ENCODE assay signal across 9 cellular contexts in genomic region chr3:9901967-9902366, GRCh38.
DNase-seq lines count a peak whose midpoint lies in the region; TF ChIP-seq lines count a peak whose summit lies in the region.
"Had no signal": no experiment of that assay in that cellular context is flagged by ENCODE, and none has a peak within 500 bp of the region (broad histone marks: within the 10 kb centered on the region; RNA-seq: fewer than 3 reads in every experiment).

No MANE protein-coding gene starts in this region.

- POLR2A ChIA-PET in HEK293 (lab: Yijun Ruan, JAX), result interaction anchor here (0.6 to 2.0 kb wide), 3 partner anchors 12 to 31 kb away, joined by 4 to 11 read pairs (median 10); partner anchors contain the start of genes CRELD1 and IL17RC

- CTCF ChIA-PET in HEK293 (lab: Yijun Ruan, JAX), result interaction anchor here (0.6 kb wide), 1 partner anchor 15 kb away, joined by 3 read pairs; the partner anchor contains the start of gene IL17RC

- no peaks in the 10 kb centered on the region for H3K9me3 ChIP-seq in HEK293 (ENCODE audit: control insufficient read depth, insufficient read depth, low read depth, low read length)

- H3K36me3 ChIP-seq in HEK293 (ENCODE audit: control insufficient read depth in 2 of 2, insufficient read depth in 1 of 2, low read length in 2 of 2), result no peaks in the 10 kb centered on the region

- H3K27ac ChIP-seq in HEK293 (ENCODE audit: extremely low read depth, low read depth, low read length), result no peak overlapping the region
- H3K27ac ChIP-seq: KMS-11 had no signal

- DNase-seq in T-helper 22 cell (ENCODE audit: low read depth), result peak; percentile 40
- DNase-seq in central memory CD4-positive, alpha-beta T cell, result peak; percentile 37
- peak; percentile 39 for DNase-seq in stimulated activated CD4-positive, alpha-beta T cell treated with anti-CD3 and anti-CD28 coated beads, Interleukin-4, amount 100 ng/mL, for 24 hours
- no peak for DNase-seq in NCI-H345 treated with DMSO at 0.1 percent for 48 hours (lab: John Stamatoyannopoulos, UW; ENCODE audit: unreplicated experiment)
- no peak for DNase-seq in EL
- no peak for DNase-seq in SKM-1 treated with dmso at 0.1 percent for 144 hours (lab: John Stamatoyannopoulos, UW; ENCODE audit: unreplicated experiment)
- DNase-seq in posterior cingulate gyrus, result no peak

- no peak for TF ChIP-seq CTCF in HEK293 (tag by site-specific recombination; IDR thresholded peaks at IDR 0.05)

- intact Hi-C loops in posterior cingulate gyrus (cut with DNase I), result no loop called here

- no peak overlapping the region for H3K4me3 ChIP-seq in HEK293 (ENCODE audit: low read depth, low read length)

- H3K4me1 ChIP-seq in HEK293 (ENCODE audit: control insufficient read depth, insufficient read depth, low read length), result no peaks in the 10 kb centered on the region

TF ChIP-seq in HEK293, 187 proteins besides CTCF, POLR2A, EP300 and RAD21:
- TF ChIP-seq ZNF140 (tag by site-specific recombination; IDR thresholded peaks at IDR 0.05), result no peak
- 0 out of 2 replicates have a peak, but pooled peaks have one; percentile 28 for TF ChIP-seq ZNF692 (tag by site-specific recombination; IDR thresholded peaks at IDR 0.05)
- 0 out of 2 replicates have a peak, but pooled peaks have one; percentile 26 for TF ChIP-seq ZFP69B (tag by site-specific recombination; IDR thresholded peaks at IDR 0.05)
TF ChIP-seq in HEK293: peak in this region for 2.

Comparison
In these comparisons a context has a peak if more than half of its experiments do, and no peak if none do; other contexts are left out.
1. DNase-seq: peak in T-helper 22 cell (single experiment), central memory CD4-positive, alpha-beta T cell (single experiment) and stimulated activated CD4-positive, alpha-beta T cell treated with anti-CD3 and anti-CD28 coated beads, Interleukin-4, amount 100 ng/mL, for 24 hours (single experiment); none in NCI-H345 treated with DMSO at 0.1 percent for 48 hours (single experiment), EL (single experiment), SKM-1 treated with dmso at 0.1 percent for 144 hours (single experiment) and posterior cingulate gyrus (0 of 10).